Comparison of ENCODE assay signal across 8 cellular contexts in the genomic region with DNA sequence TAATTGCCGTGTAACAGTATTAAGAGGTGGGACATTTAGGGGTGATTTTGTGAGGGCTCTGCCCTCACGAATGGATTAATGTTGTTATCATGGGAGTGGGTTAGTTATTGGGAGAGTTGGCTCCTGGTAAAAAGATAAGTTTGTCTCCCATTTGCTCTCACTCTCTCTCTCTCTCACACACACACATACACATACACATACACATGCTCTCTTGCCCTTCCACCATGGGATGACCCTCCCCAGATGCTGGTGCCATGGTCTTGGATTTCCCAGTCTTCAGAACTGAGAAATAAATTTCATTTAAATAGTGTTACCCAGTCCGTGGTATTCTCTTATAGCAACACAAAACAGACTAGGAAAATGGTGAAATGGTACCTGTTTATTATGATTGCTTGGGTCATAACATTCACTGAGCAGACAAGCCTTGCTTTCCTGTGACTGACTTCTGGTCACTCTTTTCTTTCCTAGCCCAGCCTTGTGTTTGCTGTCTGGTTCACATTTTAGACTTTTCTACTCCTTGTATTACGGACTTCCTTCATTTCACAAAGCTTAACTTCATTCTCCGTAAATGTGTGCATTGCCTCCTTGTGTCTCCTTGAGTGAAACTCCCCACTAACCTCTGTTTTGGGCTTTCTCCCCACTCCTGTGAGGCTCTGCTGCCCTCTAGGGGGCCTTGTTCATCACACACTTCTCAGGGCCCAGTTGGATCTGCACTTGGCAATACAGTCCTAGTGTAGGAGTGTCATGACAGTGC.
DNase-seq lines count a peak whose midpoint lies in the region; ATAC-seq and TF ChIP-seq lines count a peak whose summit lies in the region.

No MANE protein-coding gene starts in this region.

- peaks cover 15% of the 10 kb centered on the region for H3K27me3 Mint-ChIP-seq in activated T-helper 2 cell treated with anti-CD3 and anti-CD28 coated beads, Interferon-gamma antibody, Interleukin-2, Interleukin-4, amounts not matched to agents 10 μg/mL and 5 μg/mL and 100 μg/mL, durations not matched to agents 14 hours and 24 hours and 36 hours (ENCODE audit: low read depth)

- H3K4me3 Mint-ChIP-seq in activated T-helper 2 cell treated with anti-CD3 and anti-CD28 coated beads, Interferon-gamma antibody, Interleukin-2, Interleukin-4, amounts not matched to agents 10 μg/mL and 5 μg/mL and 100 μg/mL, durations not matched to agents 14 hours and 24 hours and 36 hours (ENCODE audit: low read depth): no peak overlapping the region

- TF ChIP-seq CTCF in DOHH2 (IDR thresholded peaks at IDR 0.05; ENCODE audit: low read depth, low read length, poor library complexity, severe bottlenecking): peak; percentile 89
- TF ChIP-seq CTCF in RWPE2 (IDR thresholded peaks at IDR 0.05; ENCODE audit: poor library complexity, severe bottlenecking): peak; percentile 99
- TF ChIP-seq CTCF in foreskin keratinocyte (conservative IDR thresholded peaks at IDR 0.05): peak; percentile 100
- peak; percentile 36 to 77 (median 69) for TF ChIP-seq CTCF in ovary (IDR thresholded peaks at IDR 0.05)
- TF ChIP-seq CTCF in tibial nerve (IDR thresholded peaks at IDR 0.05): peak; percentile 85 to 94 (median 87)

- no peaks in the 10 kb centered on the region for H3K9me3 ChIP-seq in DOHH2 (ENCODE audit: control insufficient read depth, insufficient read depth, low read length)
- H3K9me3 ChIP-seq in RWPE2 (ENCODE audit: severe bottlenecking): no peaks in the 10 kb centered on the region
- H3K9me3 ChIP-seq in ovary: no peaks in the 10 kb centered on the region
- H3K9me3 ChIP-seq in tibial nerve: no peaks in the 10 kb centered on the region

- H3K36me3 Mint-ChIP-seq in activated T-helper 2 cell treated with anti-CD3 and anti-CD28 coated beads, Interferon-gamma antibody, Interleukin-2, Interleukin-4, amounts not matched to agents 10 μg/mL and 5 μg/mL and 100 μg/mL, durations not matched to agents 14 hours and 24 hours and 36 hours (ENCODE audit: low read depth): no peaks in the 10 kb centered on the region

- H3K9me3 Mint-ChIP-seq in activated T-helper 2 cell treated with anti-CD3 and anti-CD28 coated beads, Interferon-gamma antibody, Interleukin-2, Interleukin-4, amounts not matched to agents 10 μg/mL and 5 μg/mL and 100 μg/mL, durations not matched to agents 14 hours and 24 hours and 36 hours: no peaks in the 10 kb centered on the region

- H3K79me2 ChIP-seq in DOHH2 (ENCODE audit: control insufficient read depth, low read length): no peaks in the 10 kb centered on the region

- no peak for TF ChIP-seq POLR2A in ovary (IDR thresholded peaks at IDR 0.05)
- TF ChIP-seq POLR2A in tibial nerve (IDR thresholded peaks at IDR 0.05): no peak

- intact Hi-C loops in activated T-helper 2 cell treated with anti-CD3 and anti-CD28 coated beads, Interferon-gamma antibody, Interleukin-2, Interleukin-4, amounts not matched to agents 10 μg/mL and 5 μg/mL and 100 μg/mL, durations not matched to agents 14 hours and 24 hours and 36 hours (cut with micrococcal nuclease): loop anchor here (1.0 to 5.0 kb wide), 5 partner anchors 59 to 1192 kb away; no protein-coding TSS in a partner anchor
- intact Hi-C loops in ovary (cut with DNase I): loop anchor here in 1 of 4 donors (5.0 kb wide), 1 partner anchor 1192 kb away; no protein-coding TSS in a partner anchor

- WGBS in ovary, 3 donors: 55 to 57% (median 55%) methylated on average over 5 of the region's 5 CpGs
- 51 to 53% methylated on average over 5 of the region's 5 CpGs for WGBS in tibial nerve, 2 donors

- H4K20me1 ChIP-seq in DOHH2 (ENCODE audit: control insufficient read depth, insufficient read depth, low read depth, low read length): no peaks in the 10 kb centered on the region

- ATAC-seq in GM21528 (IDR thresholded peaks at IDR 0.05; ENCODE audit: low FRiP score, unreplicated experiment) (peak; percentile 100), RWPE2 (ENCODE audit: low read depth) (peak; percentile 100), foreskin keratinocyte (peak; percentile 99)

- H3K4me3 ChIP-seq in DOHH2 (ENCODE audit: low read length): no peak overlapping the region
- H3K4me3 ChIP-seq in RWPE2 (ENCODE audit: severe bottlenecking): no peak overlapping the region
- no peak overlapping the region for H3K4me3 ChIP-seq in ovary
- H3K4me3 ChIP-seq in tibial nerve: no peak overlapping the region

- H3K27ac Mint-ChIP-seq in activated T-helper 2 cell treated with anti-CD3 and anti-CD28 coated beads, Interferon-gamma antibody, Interleukin-2, Interleukin-4, amounts not matched to agents 10 μg/mL and 5 μg/mL and 100 μg/mL, durations not matched to agents 14 hours and 24 hours and 36 hours: no peak overlapping the region

- TF ChIP-seq EP300 in ovary (IDR thresholded peaks at IDR 0.05): no peak
- TF ChIP-seq EP300 in tibial nerve (IDR thresholded peaks at IDR 0.05): peak in 1 of 2 donors; percentile 39

- H3F3A ChIP-seq in DOHH2 (ENCODE audit: control insufficient read depth, insufficient read depth): no peaks in the 10 kb centered on the region

- H3K27ac ChIP-seq in DOHH2 (ENCODE audit: low read depth, low read length) (no peak overlapping the region), RWPE2 (ENCODE audit: poor library complexity, severe bottlenecking) (no peak overlapping the region), foreskin keratinocyte (peak overlapping the region; percentile 78), ovary (no peak overlapping the region), tibial nerve (no peak overlapping the region)

- DNase-seq in HuH-7 (ENCODE audit: low spot score): peak; percentile 38
- peak; percentile 66 for DNase-seq in RWPE2 (ENCODE audit: low spot score)
- DNase-seq in activated T-helper 2 cell treated with anti-CD3 and anti-CD28 coated beads, Interferon-gamma antibody, Interleukin-2, Interleukin-4, amounts not matched to agents 10 μg/mL and 5 μg/mL and 100 μg/mL, durations not matched to agents 14 hours and 24 hours and 36 hours (ENCODE audit: low spot score): peak; percentile 71
- DNase-seq in foreskin keratinocyte: peak; percentile 58 to 87
- DNase-seq in ovary: peak; percentile 45 to 82 (median 75)
- DNase-seq in tibial nerve (ENCODE audit: low spot score in 2 of 2): peak; percentile 63 to 89

- H3K27me3 ChIP-seq in DOHH2 (ENCODE audit: control insufficient read depth, low read length): no peaks in the 10 kb centered on the region
- no peaks in the 10 kb centered on the region for H3K27me3 ChIP-seq in RWPE2 (ENCODE audit: insufficient read depth, poor library complexity, severe bottlenecking)
- H3K27me3 ChIP-seq in foreskin keratinocyte: no peaks in the 10 kb centered on the region
- H3K27me3 ChIP-seq in ovary: no peaks in the 10 kb centered on the region
- no peaks in the 10 kb centered on the region for H3K27me3 ChIP-seq in tibial nerve

- H3K4me1 Mint-ChIP-seq in activated T-helper 2 cell treated with anti-CD3 and anti-CD28 coated beads, Interferon-gamma antibody, Interleukin-2, Interleukin-4, amounts not matched to agents 10 μg/mL and 5 μg/mL and 100 μg/mL, durations not matched to agents 14 hours and 24 hours and 36 hours (ENCODE audit: low read depth): peaks cover 4% of the 10 kb centered on the region

- H3K36me3 ChIP-seq in DOHH2 (ENCODE audit: control insufficient read depth, low read length) (no peaks in the 10 kb centered on the region), RWPE2 (ENCODE audit: low read depth) (no peaks in the 10 kb centered on the region), ovary (no peaks in the 10 kb centered on the region), tibial nerve (no peaks in the 10 kb centered on the region)

- H3K4me1 ChIP-seq in DOHH2 (ENCODE audit: control insufficient read depth, low read length) (no peaks in the 10 kb centered on the region), RWPE2 (ENCODE audit: insufficient read depth, poor library complexity, severe bottlenecking) (peaks cover 6% of the 10 kb centered on the region), foreskin keratinocyte (peaks cover 15% of the 10 kb centered on the region), ovary (ENCODE audit: insufficient read depth) (no peaks in the 10 kb centered on the region), tibial nerve (peaks cover 0 to 6% (median 0%) of the 10 kb centered on the region in 4 donors)

- no peak overlapping the region for H3K4me2 ChIP-seq in DOHH2 (ENCODE audit: low read length)

- no peaks in the 10 kb centered on the region for H3K9me2 ChIP-seq in DOHH2 (replicated peaks; ENCODE audit: control insufficient read depth, low read length)
